Comparison of ENCODE assay signal across 1 cellular context in genomic region chr12:124324803-124325705, GRCh38.
A peak's percentile ranks its signal among the peaks of the same experiment; 100 is the strongest.
TF ChIP-seq lines count a peak whose summit lies in the region.

No MANE protein-coding gene starts in this region.

TF ChIP-seq in K562, 482 proteins besides CTCF, POLR2A, EP300 and RAD21 (continued from another document):
- peak; percentile 48 for TF ChIP-seq PCBP1 (IDR thresholded peaks at IDR 0.05; ENCODE audit: low read depth, low read length, poor library complexity, severe bottlenecking)
